Comparison of ENCODE assay signal across 8 cellular contexts in genomic region chr1:93345633-93346471, GRCh38. TPM values are rescaled to one million over a fixed set of nuclear protein-coding genes. Genes with fewer than 3 reads are reported as not detected.
DNase-seq lines count a peak whose midpoint lies in the region; ATAC-seq and TF ChIP-seq lines count a peak whose summit lies in the region.

Gene DR1 (plus strand): TSS chr1:93345907. CDS start chr1:93346646, 739 bp downstream.

- WGBS in esophagus squamous epithelium, 2 donors = 0 to 2% methylated on average over 10 to 14 of the region's 81 CpGs

- H3K4me1 ChIP-seq in DND-41 (ENCODE audit: insufficient read depth, low read length) = peaks cover 50% of the 10 kb centered on the region
- H3K4me1 ChIP-seq in Peyer's patch = peaks cover 0 to 24% (median 9%) of the 10 kb centered on the region in 4 donors
- peaks cover 9 to 66% (median 12%) of the 10 kb centered on the region in 3 donors for H3K4me1 ChIP-seq in esophagus squamous epithelium

- H3K9me3 ChIP-seq in DND-41 (ENCODE audit: insufficient read depth, low read length, severe bottlenecking) = no peaks in the 10 kb centered on the region
- H3K9me3 ChIP-seq in KOPT-K1 (ENCODE audit: insufficient read depth, low read length, poor library complexity, severe bottlenecking) = no peaks in the 10 kb centered on the region
- no peaks in the 10 kb centered on the region for H3K9me3 ChIP-seq in Peyer's patch
- H3K9me3 ChIP-seq in esophagus squamous epithelium = no peaks in the 10 kb centered on the region

- TF ChIP-seq POLR2A in Peyer's patch (IDR thresholded peaks at IDR 0.05) (peak; percentile 89 to 92), esophagus squamous epithelium (IDR thresholded peaks at IDR 0.05) (peak in 2 of 4 donors; percentile 72 to 89)

- peaks cover 61% of the 10 kb centered on the region for H3K79me2 ChIP-seq in DND-41 (ENCODE audit: insufficient read depth, low read length)

- intact Hi-C loops in esophagus squamous epithelium (cut with DNase I) = no loop called here

- ATAC-seq in DND-41 (ENCODE audit: insufficient read depth, low read depth) = peak; percentile 81
- ATAC-seq in GM21786 (IDR thresholded peaks at IDR 0.05; ENCODE audit: unreplicated experiment) = peak; percentile 63

- H3K9ac ChIP-seq in DND-41 (ENCODE audit: low read depth, low read length) = peak within 1 kb of the TSS; percentile 91

- peak within 1 kb of the TSS; percentile 93 for H2AFZ ChIP-seq in DND-41 (ENCODE audit: low read depth, low read length)

- peaks cover 22% of the 10 kb centered on the region; the same call in 1 of the 2 replicates for H4K20me1 ChIP-seq in DND-41 (ENCODE audit: insufficient read depth, low read length)

- H3K27ac ChIP-seq in DND-41 (ENCODE audit: low read length) (peak within 1 kb of the TSS; percentile 97), KOPT-K1 (ENCODE audit: low read depth, low read length, poor library complexity, severe bottlenecking) (peak within 1 kb of the TSS; percentile 97), Peyer's patch (peak within 1 kb of the TSS; percentile 89 to 95 (median 91)), esophagus squamous epithelium (peak within 1 kb of the TSS; percentile 96 to 98 (median 96))

- peak within 1 kb of the TSS; percentile 66 to 86 for H3K4me3 ChIP-seq in DND-41 (ENCODE audit: low read depth in 1 of 2, low read length in 2 of 2)
- H3K4me3 ChIP-seq in Peyer's patch = peak within 1 kb of the TSS; percentile 83 to 96 (median 92)
- peak within 1 kb of the TSS; percentile 77 to 98 (median 88) for H3K4me3 ChIP-seq in esophagus squamous epithelium

- TF ChIP-seq CTCF in DND-41 (IDR thresholded peaks at IDR 0.05; ENCODE audit: borderline replicate concordance, extremely low read depth, low read length, poor library complexity, severe bottlenecking) = no peak
- no peak for TF ChIP-seq CTCF in Peyer's patch (IDR thresholded peaks at IDR 0.05)
- no peak for TF ChIP-seq CTCF in esophagus squamous epithelium (IDR thresholded peaks at IDR 0.05)

- DNase-seq in DND-41 = peak; percentile 96
- DNase-seq in Peyer's patch = peak; percentile 91 to 97 (median 96)
- DNase-seq in activated T-helper 1 cell treated with Interleukin-2 at 50 U/mL for 16 hours (ENCODE audit: low read depth) = peak; percentile 86
- DNase-seq in esophagus squamous epithelium (lab: John Stamatoyannopoulos, UW) = peak; percentile 39
- peak; percentile 95 for DNase-seq in myocyte (ENCODE audit: low read depth)
- DNase-seq in stimulated activated CD8-positive, alpha-beta memory T cell treated with anti-CD3 and anti-CD28 coated beads, Interleukin-7, amount 100 ng/mL, for 4 hours (ENCODE audit: low read depth in 2 of 2) = peak; percentile 83 to 87

- H3K27me3 ChIP-seq in DND-41 (ENCODE audit: insufficient read depth, low read length, poor library complexity) = no peaks in the 10 kb centered on the region
- no peaks in the 10 kb centered on the region for H3K27me3 ChIP-seq in Peyer's patch
- no peaks in the 10 kb centered on the region for H3K27me3 ChIP-seq in esophagus squamous epithelium

- H3K36me3 ChIP-seq in DND-41 (ENCODE audit: insufficient read depth, low read length) (peaks cover 13% of the 10 kb centered on the region; the same call in 1 of the 2 replicates), KOPT-K1 (ENCODE audit: insufficient read depth, low read length) (peaks cover 27% of the 10 kb centered on the region), Peyer's patch (no peaks in the 10 kb centered on the region), esophagus squamous epithelium (no peaks in the 10 kb centered on the region)

- peak within 1 kb of the TSS; percentile 65 for H3K4me2 ChIP-seq in DND-41 (ENCODE audit: insufficient read depth, low read length)

RNA-seq across cellular contexts. Expression of gene DR1, which starts in this region (rescaled TPM):
- total RNA-seq in Peyer's patch (10 to 100 TPM; 26.9 to 62.7 (median 30.9) TPM), esophagus squamous epithelium (10 to 100 TPM; 22.1 to 44.9 (median 37.8) TPM), myocyte (82.4 and 97.3 TPM in 2 replicates)
- 43.6 TPM for polyA plus RNA-seq in myocyte (2012)

Comparison
In these comparisons a context has a peak if more than half of its experiments do, and no peak if none do; other contexts are left out.
1. Peak in every context shown above with its lines: DNase-seq, ATAC-seq, H3K4me3 ChIP-seq and H3K27ac ChIP-seq.
2. DNase-seq: peak in every context shown above with its lines; median percentile 96 in DND-41; 96 in Peyer's patch; 95 in myocyte; 86 in activated T-helper 1 cell treated with Interleukin-2 at 50 U/mL for 16 hours; 85 in stimulated activated CD8-positive, alpha-beta memory T cell treated with anti-CD3 and anti-CD28 coated beads, Interleukin-7, amount 100 ng/mL, for 4 hours; 39 in esophagus squamous epithelium.